In genomic region chr15:73991726-73992593, GRCh38 we compare ENCODE assay signal across 1 cellular context.
TF ChIP-seq lines count a peak whose summit lies in the region.

STOML1 (minus strand) TSS chr15:73992295; CDS start chr15:73992223, 72 bp downstream.

TF ChIP-seq in H1, 55 proteins besides CTCF, POLR2A, EP300 and RAD21 (continued from another document):
- peak; percentile 54; the same call in 1 of the 2 replicates for TF ChIP-seq TAF1 (IDR thresholded peaks at IDR 0.05; ENCODE audit: low read depth, low read length)
- TF ChIP-seq SRF (IDR thresholded peaks at IDR 0.05; ENCODE audit: low read depth, low read length), result 0 out of 2 replicates have a peak, but pooled peaks have one; percentile 5
- TF ChIP-seq NANOG (IDR thresholded peaks at IDR 0.05; ENCODE audit: insufficient read depth, low read depth, low read length, poor library complexity, severe bottlenecking), result peak; percentile 40
- peak; percentile 31 for TF ChIP-seq KDM4A (IDR thresholded peaks at IDR 0.05; ENCODE audit: low read depth, low read length, severe bottlenecking)
- TF ChIP-seq BACH1 (IDR thresholded peaks at IDR 0.05; ENCODE audit: low read length), result peak; percentile 21; the same call in 1 of the 2 replicates
- peak; percentile 98 to 99 for TF ChIP-seq SIN3A (conservative IDR thresholded peaks at IDR 0.05 in 1 of 2, IDR thresholded peaks at IDR 0.05 in 1 of 2; ENCODE audit: low read depth in 1 of 2, low read length in 2 of 2)
- no peak for TF ChIP-seq CEBPB (IDR thresholded peaks at IDR 0.05; ENCODE audit: low read depth, low read length)
- TF ChIP-seq EGR1 (IDR thresholded peaks at IDR 0.05; ENCODE audit: borderline replicate concordance, low read depth, low read length), result peak; percentile 96
- TF ChIP-seq GABPA (IDR thresholded peaks at IDR 0.05; ENCODE audit: borderline replicate concordance, insufficient read depth, low read length), result peak; percentile 81; the same call in 1 of the 2 replicates
- no peak for TF ChIP-seq SAP30 (IDR thresholded peaks at IDR 0.05; ENCODE audit: insufficient read depth, insufficient replicate concordance, low read length)
- no peak for TF ChIP-seq POLR2AphosphoS5 (IDR thresholded peaks at IDR 0.05; ENCODE audit: low read depth, low read length)
- no peak for TF ChIP-seq MAFK (IDR thresholded peaks at IDR 0.05; ENCODE audit: low read depth, low read length)
- no peak for TF ChIP-seq CBX8 (IDR thresholded peaks at IDR 0.05; ENCODE audit: borderline replicate concordance, low read depth, low read length)
- TF ChIP-seq BCL11A (IDR thresholded peaks at IDR 0.05; ENCODE audit: low read depth in 2 of 2, low read length in 2 of 2), result no peak
- TF ChIP-seq CHD7 (IDR thresholded peaks at IDR 0.05; ENCODE audit: insufficient replicate concordance, low read length), result no peak
- 0 out of 2 replicates have a peak, but pooled peaks have one; percentile 48 for TF ChIP-seq PHF8 (conservative IDR thresholded peaks at IDR 0.05; ENCODE audit: low read depth, low read length)
- peak; percentile 28; the same call in 1 of the 2 replicates for TF ChIP-seq TBP (IDR thresholded peaks at IDR 0.05; ENCODE audit: low read depth, low read length)
- no peak for TF ChIP-seq CHD1 (IDR thresholded peaks at IDR 0.05; ENCODE audit: low read depth, low read length)
- TF ChIP-seq E2F6 (IDR thresholded peaks at IDR 0.05), result no peak
- TF ChIP-seq HDAC2 (IDR thresholded peaks at IDR 0.05; ENCODE audit: borderline replicate concordance in 1 of 2, low read depth in 2 of 2, low read length in 2 of 2), result peak; percentile 78 to 94; a peak in 3 of 4 replicates
- TF ChIP-seq YY1 (IDR thresholded peaks at IDR 0.05; ENCODE audit: low read depth, low read length), result peak; percentile 57; the same call in 1 of the 2 replicates
- TF ChIP-seq MAX (IDR thresholded peaks at IDR 0.05), result peak; percentile 71
- peak; percentile 53; the same call in 1 of the 2 replicates for TF ChIP-seq GTF2F1 (IDR thresholded peaks at IDR 0.05; ENCODE audit: borderline replicate concordance, low read depth, low read length)
TF ChIP-seq in H1: peak in this region for 16.
